In the genomic region with DNA sequence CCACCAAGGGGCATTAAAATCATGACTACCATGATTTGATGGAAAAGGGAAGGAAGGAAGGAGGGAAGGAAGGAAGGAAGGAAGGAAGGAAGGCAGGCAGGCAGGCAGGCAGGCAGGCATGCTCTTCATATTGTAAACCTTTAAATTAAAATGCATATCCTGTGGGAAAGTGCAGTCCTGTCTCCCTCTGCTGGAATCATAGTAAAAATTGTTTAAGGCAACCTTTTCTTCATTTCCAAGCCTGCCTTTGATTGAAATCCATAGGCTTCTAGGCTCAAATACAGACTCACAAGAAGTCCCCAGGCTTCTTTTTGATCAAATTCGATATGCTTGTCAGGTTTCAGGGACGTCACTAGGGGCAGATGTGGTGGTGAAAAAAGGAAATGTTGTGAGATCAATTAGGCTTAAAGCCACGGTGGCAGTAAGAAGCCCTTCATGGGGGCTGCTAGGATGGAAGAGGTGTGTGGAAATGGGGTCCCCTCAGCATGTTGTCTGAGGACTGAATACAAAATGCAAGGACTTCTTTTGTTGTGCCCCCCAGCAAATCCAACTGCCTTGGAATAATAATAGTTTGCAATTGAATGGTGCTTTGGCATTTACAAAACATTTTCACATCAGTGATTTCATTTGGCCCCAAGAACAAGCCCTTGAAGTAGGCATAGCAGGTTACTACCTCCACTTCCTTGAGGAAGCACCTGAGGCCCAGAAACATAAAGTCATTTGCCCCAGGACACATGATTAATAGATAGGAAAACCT, we compare ENCODE assay signal across 8 cellular contexts. TPM values are rescaled to one million over a fixed set of nuclear protein-coding genes. Genes with fewer than 3 reads are reported as not detected.
DNase-seq lines count a peak whose midpoint lies in the region; ATAC-seq, FAIRE-seq and TF ChIP-seq lines count a peak whose summit lies in the region.

No MANE protein-coding gene starts in this region.

- peak overlapping the region; percentile 38; the same call in 1 of the 2 replicates for H2AFZ ChIP-seq in KMS-11 (ENCODE audit: low read depth)

- no peak for FAIRE-seq in RCC 7860 (lab: Jason Lieb, UNC)

- peaks cover 39% of the 10 kb centered on the region for H3K4me1 ChIP-seq in KMS-11 (ENCODE audit: low read depth, poor library complexity, severe bottlenecking)

- no peaks in the 10 kb centered on the region for H3K36me3 ChIP-seq in KMS-11 (ENCODE audit: insufficient read depth)

- H3K27me3 ChIP-seq in KMS-11 (ENCODE audit: insufficient read depth, low read depth) = no peaks in the 10 kb centered on the region

- ATAC-seq in esophagus mucosa = peak; percentile 75
- no peak for ATAC-seq in HG03439 (IDR thresholded peaks at IDR 0.05; ENCODE audit: unreplicated experiment)
- ATAC-seq in HG03135 (IDR thresholded peaks at IDR 0.05; ENCODE audit: unreplicated experiment) = no peak

- H3K4me2 ChIP-seq in KMS-11 = no peak overlapping the region

- peak; percentile 49 for DNase-seq in EL
- DNase-seq in RCC 7860 (ENCODE audit: low spot score) = peak; percentile 33
- peak; percentile 23 for DNase-seq in non-pigmented ciliary epithelial cell (ENCODE audit: low read depth)
- DNase-seq in stimulated activated naive CD4-positive, alpha-beta T cell treated with Interleukin-2 at 50 U/mL for 16 hours (lab: John Stamatoyannopoulos, UW) = no peak

- H3K9ac ChIP-seq in KMS-11 = no peak overlapping the region

- no peaks in the 10 kb centered on the region for H4K20me1 ChIP-seq in KMS-11 (ENCODE audit: insufficient read depth)

- H3K79me2 ChIP-seq in KMS-11 (ENCODE audit: insufficient read depth, low read depth) = no peaks in the 10 kb centered on the region

- H3K27ac ChIP-seq in KMS-11 = no peak overlapping the region

- no peak overlapping the region for H3K4me3 ChIP-seq in KMS-11 (IDR thresholded peaks at IDR 0.05; ENCODE audit: insufficient read depth, low read depth, low read length)

- TF ChIP-seq CTCF in KMS-11 (conservative IDR thresholded peaks at IDR 0.05; ENCODE audit: low read depth, low read length) = no peak; the same call in 1 of the 2 replicates

RNA-seq across cellular contexts. Expression of a gene that starts 25.6 kb away (rescaled TPM):
- total RNA-seq in esophagus mucosa = 0.24 TPM
